ENCODE assay signal across 9 cellular contexts in genomic region chr1:152533327-152533938, GRCh38. TPM values are rescaled to one million over a fixed set of nuclear protein-coding genes. Genes with fewer than 3 reads are reported as not detected.
A peak's percentile ranks its signal among the peaks of the same experiment; 100 is the strongest.
DNase-seq lines count a peak whose midpoint lies in the region; ATAC-seq and TF ChIP-seq lines count a peak whose summit lies in the region.
"Had no signal": no experiment of that assay in that cellular context is flagged by ENCODE, and none has a peak within 500 bp of the region (broad histone marks: within the 10 kb centered on the region; RNA-seq: fewer than 3 reads in every experiment).

No MANE protein-coding gene starts in this region.

- H3F3A ChIP-seq in OCI-LY1 (ENCODE audit: insufficient read depth, low read length) = no peaks in the 10 kb centered on the region

- H3K79me2 ChIP-seq in OCI-LY1 (ENCODE audit: insufficient read depth, low read length) = no peaks in the 10 kb centered on the region

- H3K4me1 ChIP-seq in OCI-LY1 (ENCODE audit: insufficient read depth, low read length, severe bottlenecking) = no peaks in the 10 kb centered on the region

- H3K4me3 Mint-ChIP-seq in nephron progenitor cell = no peak overlapping the region
- H3K4me3 Mint-ChIP-seq: neural crest cell had no signal

- H3K9ac ChIP-seq in OCI-LY1 (ENCODE audit: low read length) = no peak overlapping the region

- no peaks in the 10 kb centered on the region for H3K4me1 Mint-ChIP-seq in nephron progenitor cell
- H3K4me1 Mint-ChIP-seq: neural crest cell had no signal

- no peak overlapping the region for H3K27ac ChIP-seq in OCI-LY1 (ENCODE audit: low read depth, low read length, poor library complexity, severe bottlenecking)

- H3K4me2 ChIP-seq in OCI-LY1 (ENCODE audit: low read length) = no peak overlapping the region

- no peak overlapping the region for H2AFZ ChIP-seq in OCI-LY1 (ENCODE audit: low read length)

- no peak for ATAC-seq in GM19351 (IDR thresholded peaks at IDR 0.05; ENCODE audit: unreplicated experiment)

- no peaks in the 10 kb centered on the region for H3K36me3 Mint-ChIP-seq in nephron progenitor cell (ENCODE audit: low read depth)

- no peaks in the 10 kb centered on the region for H3K27me3 ChIP-seq in OCI-LY1 (ENCODE audit: insufficient read depth, low read length)

- H3K36me3 ChIP-seq in OCI-LY1 (ENCODE audit: insufficient read depth, low read length) = no peaks in the 10 kb centered on the region

- peaks cover 90% of the 10 kb centered on the region for H3K9me3 Mint-ChIP-seq in nephron progenitor cell

- no peaks in the 10 kb centered on the region for H3K9me3 ChIP-seq in OCI-LY1 (ENCODE audit: low read length)

- peaks cover 3% of the 10 kb centered on the region for H3K27me3 Mint-ChIP-seq in nephron progenitor cell (ENCODE audit: low read depth, poor library complexity)

- peak; percentile 79 for TF ChIP-seq CTCF in GM12864 (IDR thresholded peaks at IDR 0.05; ENCODE audit: low read depth, low read length, missing control alignments)
- TF ChIP-seq CTCF in OCI-LY1 (IDR thresholded peaks at IDR 0.05; ENCODE audit: low read length) = peak; percentile 80
- no peak for TF ChIP-seq CTCF in nephron progenitor cell (IDR thresholded peaks at IDR 0.05)

- peak; percentile 44 for DNase-seq in CD1c-positive myeloid dendritic cell (ENCODE audit: extremely low spot score)
- no peak for DNase-seq in GM12864 (ENCODE audit: low read depth)
- DNase-seq in dermis blood vessel endothelial cell = peak; percentile 72
- DNase-seq in stimulated activated CD4-positive, alpha-beta T cell treated with anti-CD3 and anti-CD28 coated beads, Interleukin-1b, Interleukin-23, amount 100 ng/mL, for 48 hours = peak; percentile 22
- DNase-seq in nephron progenitor cell = no peak
- no peak for DNase-seq in T-helper 9 cell

- H3K4me3 ChIP-seq in GM12864 (ENCODE audit: low read depth, low read length) (no peak overlapping the region), OCI-LY1 (ENCODE audit: low read depth, low read length, poor library complexity, severe bottlenecking) (no peak overlapping the region)

- H4K20me1 ChIP-seq in OCI-LY1 (ENCODE audit: insufficient read depth, low read length) = no peaks in the 10 kb centered on the region

- H3K9me2 ChIP-seq in OCI-LY1 (ENCODE audit: low read depth, low read length) = no peaks in the 10 kb centered on the region

- H3K27ac Mint-ChIP-seq in nephron progenitor cell = no peak overlapping the region

RNA-seq across cellular contexts. Expression of gene CRCT1, which starts 19.2 kb away (rescaled TPM):
- total RNA-seq in dermis blood vessel endothelial cell = not detected in 2 replicates
- total RNA-seq: neural crest cell had no signal

RNA-seq across cellular contexts. Expression of gene LCE5A, which starts 22.8 kb away (rescaled TPM):
- not detected in 2 replicates for total RNA-seq in dermis blood vessel endothelial cell
- total RNA-seq: neural crest cell had no signal

RNA-seq across cellular contexts. Expression of gene LCE3E, which starts 33.1 kb away (rescaled TPM):
- not detected in 2 replicates for total RNA-seq in dermis blood vessel endothelial cell
- total RNA-seq: neural crest cell had no signal

RNA-seq across cellular contexts. Expression of gene LCE3D, which starts 46.9 kb away (rescaled TPM):
- total RNA-seq in dermis blood vessel endothelial cell = not detected in 2 replicates
- total RNA-seq: neural crest cell had no signal

Comparison
In these comparisons a context has a peak if more than half of its experiments do, and no peak if none do; other contexts are left out.
1. DNase-seq: peak in CD1c-positive myeloid dendritic cell (single experiment), dermis blood vessel endothelial cell (single experiment) and stimulated activated CD4-positive, alpha-beta T cell treated with anti-CD3 and anti-CD28 coated beads, Interleukin-1b, Interleukin-23, amount 100 ng/mL, for 48 hours (single experiment); none in GM12864 (single experiment), nephron progenitor cell (single experiment) and T-helper 9 cell (single experiment).